Comparison of ENCODE assay signal across 28 cellular contexts in the genomic region with DNA sequence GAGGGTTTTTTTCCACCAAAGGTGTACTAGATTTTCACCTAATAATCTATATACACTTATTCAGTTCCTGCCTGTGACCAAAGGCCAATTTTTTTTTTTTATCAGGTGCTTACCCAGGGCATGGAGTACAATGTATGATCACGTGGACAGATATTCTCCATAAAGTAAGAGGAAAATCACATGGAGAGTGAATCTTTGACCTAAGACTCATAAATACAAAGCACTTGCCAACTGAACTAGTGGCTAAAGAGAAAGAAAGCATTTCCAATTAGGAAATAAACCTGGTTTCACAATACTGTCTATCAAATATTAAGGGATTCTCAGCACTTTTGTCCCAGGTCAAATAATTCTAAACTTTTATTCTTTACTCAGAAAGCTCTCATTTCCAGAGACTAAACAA.
"Had no signal": no experiment of that assay in that cellular context is flagged by ENCODE, and none has a peak within 500 bp of the region (broad histone marks: within the 10 kb centered on the region; RNA-seq: fewer than 3 reads in every experiment).

No MANE protein-coding gene starts in this region.

- ATAC-seq: activated CD4-positive, alpha-beta T cell treated with anti-CD3 and anti-CD28 coated beads for 36 hours; activated T-helper 17 cell treated with anti-CD3 and anti-CD28 coated beads, Interleukin-2, amount 50 U/mL, for 72 hours; Panc1; Right ventricle myocardium inferior; T-cell had no signal

- H3K27me3 ChIP-seq: brain microvascular endothelial cell, cardiac muscle cell had no signal

- H3K9me3 Mint-ChIP-seq: activated CD4-positive, alpha-beta memory T cell treated with anti-CD3 and anti-CD28 coated beads, Interleukin-2, amount 10 ng/mL, durations not matched to agents 7 days and 5 days; activated T-helper 17 cell treated with anti-CD3 and anti-CD28 coated beads, Interleukin-2, amount 50 U/mL, for 72 hours; T-cell had no signal

- H3K27ac Mint-ChIP-seq: activated CD4-positive, alpha-beta memory T cell treated with anti-CD3 and anti-CD28 coated beads, Interleukin-2, amount 10 ng/mL, durations not matched to agents 7 days and 5 days; activated CD4-positive, alpha-beta T cell treated with anti-CD3 and anti-CD28 coated beads for 36 hours; activated naive CD4-positive, alpha-beta T cell treated with anti-CD3 and anti-CD28 coated beads for 36 hours; activated naive CD8-positive, alpha-beta T cell; activated T-helper 17 cell treated with anti-CD3 and anti-CD28 coated beads, Interleukin-2, amount 50 U/mL, for 72 hours; T-cell had no signal

- H3K27ac ChIP-seq: brain microvascular endothelial cell, cardiac muscle cell, SK-N-MC, VCaP had no signal

- H3K36me3 ChIP-seq: brain microvascular endothelial cell, cardiac muscle cell had no signal

- H3K4me3 Mint-ChIP-seq: activated CD4-positive, alpha-beta memory T cell treated with anti-CD3 and anti-CD28 coated beads, Interleukin-2, amount 10 ng/mL, durations not matched to agents 7 days and 5 days; activated CD4-positive, alpha-beta T cell treated with anti-CD3 and anti-CD28 coated beads for 36 hours; activated naive CD4-positive, alpha-beta T cell treated with anti-CD3 and anti-CD28 coated beads for 36 hours; activated naive CD8-positive, alpha-beta T cell; activated T-helper 17 cell treated with anti-CD3 and anti-CD28 coated beads, Interleukin-2, amount 50 U/mL, for 72 hours; T-cell had no signal

- DNase-seq: activated CD4-positive, alpha-beta memory T cell treated with anti-CD3 and anti-CD28 coated beads, Interleukin-2, amount 10 ng/mL, durations not matched to agents 7 days and 5 days; activated CD4-positive, alpha-beta T cell treated with anti-CD3 and anti-CD28 coated beads for 36 hours; activated CD4-positive, alpha-beta T cell treated with anti-CD3 and anti-CD28 coated beads, Interleukin-2, amount 50 U/mL, for 1 hour; activated gamma-delta T cell; activated naive CD4-positive, alpha-beta T cell treated with anti-CD3 and anti-CD28 coated beads for 36 hours; activated T-cell treated with anti-CD3 and anti-CD28 coated beads for 4 hours; activated T-cell treated with anti-CD3 and anti-CD28 coated beads, Interleukin-2, amount 50 U/mL, for 48 hours; brain microvascular endothelial cell; Kasumi-1; NCI-H1092 treated with DMSO at 0.1 percent for 48 hours; NCI-H1417 treated with DMSO at 0.1 percent for 48 hours; NCI-H2029; NCI-H2107; NCI-H345; NCI-H510A; NCI-H526 treated with DMSO at 0.1 percent for 48 hours; NK-92 treated with Interleukin-12 subunit alpha and Interleukin-12 subunit beta, amount 100 ng/mL, for 24 hours; RPMI8226; T-cell; T-helper 2 cell; T1000 had no signal

- H3K4me3 ChIP-seq: cardiac muscle cell, SK-N-MC had no signal

- H3K36me3 Mint-ChIP-seq: T-cell had no signal

- H3K27me3 Mint-ChIP-seq: activated naive CD8-positive, alpha-beta T cell had no signal
